ENCODE assay signal across 9 cellular contexts in the genomic region with DNA sequence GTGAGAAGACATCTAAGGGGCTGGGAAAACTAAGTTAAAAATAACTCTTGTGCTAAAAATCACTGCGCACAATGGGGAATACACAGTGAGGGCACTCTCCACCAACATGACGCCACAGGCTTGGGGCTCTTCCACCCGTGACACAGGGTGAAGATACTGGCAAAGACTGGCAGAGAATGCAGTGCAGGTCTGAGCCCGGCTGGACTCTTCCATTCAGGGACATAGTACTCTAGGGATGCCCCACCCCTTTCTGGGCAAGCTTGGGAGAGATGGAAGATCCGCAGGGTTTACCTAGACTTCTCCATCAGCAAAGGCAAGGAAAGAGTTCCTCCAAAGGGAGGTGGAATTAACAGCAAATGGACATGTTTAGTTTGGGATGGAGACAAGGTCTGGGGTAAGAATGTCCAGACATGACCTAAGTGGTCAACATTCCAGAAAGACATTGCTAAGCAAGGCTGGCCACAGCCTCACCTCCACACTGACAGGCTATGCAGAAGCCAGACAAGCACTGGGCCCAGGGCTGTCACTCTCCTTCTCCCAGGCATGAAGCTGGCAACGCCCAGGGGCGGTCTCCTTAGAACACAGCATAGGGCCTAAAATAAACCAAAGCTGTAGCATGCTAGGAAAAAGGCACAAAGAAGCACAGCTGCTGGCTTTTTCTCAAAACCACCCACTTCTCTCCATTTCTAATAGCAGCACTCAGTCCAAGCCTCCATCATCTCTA. TPM values are rescaled to one million over a fixed set of nuclear protein-coding genes. Genes with fewer than 3 reads are reported as not detected.
DNase-seq lines count a peak whose midpoint lies in the region; ATAC-seq, FAIRE-seq and TF ChIP-seq lines count a peak whose summit lies in the region.
"Had no signal": no experiment of that assay in that cellular context is flagged by ENCODE, and none has a peak within 500 bp of the region (broad histone marks: within the 10 kb centered on the region; RNA-seq: fewer than 3 reads in every experiment).

No MANE protein-coding gene starts in this region.

- no peak for ATAC-seq in CD8-positive, alpha-beta T cell
- ATAC-seq in left cardiac atrium (peak; percentile 65 to 78), psoas muscle (peak in 3 of 4 donors; percentile 18 to 39 (median 23)), GM21723 (IDR thresholded peaks at IDR 0.05; ENCODE audit: unreplicated experiment) (no peak)
- ATAC-seq: activated T-cell treated with anti-CD3 and anti-CD28 coated beads, Interleukin-2, amount 50 U/mL, for 72 hours had no signal

- H3K9ac ChIP-seq in astrocyte (ENCODE audit: low read length), result peak overlapping the region; percentile 17

- CTCF ChIA-PET in CD8-positive, alpha-beta T cell (lab: Charles Lee), result interaction anchor here (0.7 to 6.5 kb wide), 3 partner anchors 11 to 715 kb away, joined by 3 to 33 read pairs (median 3); no protein-coding TSS in a partner anchor

- peaks cover 61% of the 10 kb centered on the region for H3K4me1 Mint-ChIP-seq in CD8-positive, alpha-beta T cell (ENCODE audit: low read depth)
- H3K4me1 Mint-ChIP-seq in astrocyte (ENCODE audit: low read depth, unreplicated experiment), result peaks cover 51% of the 10 kb centered on the region
- H3K4me1 Mint-ChIP-seq in activated T-helper 2 cell treated with anti-CD3 and anti-CD28 coated beads, Interferon-gamma antibody, Interleukin-2, Interleukin-4, amounts not matched to agents 10 μg/mL and 5 μg/mL and 100 μg/mL, durations not matched to agents 14 hours and 24 hours and 36 hours (ENCODE audit: low read depth), result peaks cover 43% of the 10 kb centered on the region

- H4K20me1 ChIP-seq in astrocyte (ENCODE audit: insufficient read depth, low read length), result peaks cover 26% of the 10 kb centered on the region

- peak overlapping the region; percentile 52 for H3K4me2 ChIP-seq in astrocyte (ENCODE audit: low read length)

- H3K36me3 ChIP-seq in CD8-positive, alpha-beta T cell (ENCODE audit: insufficient read depth, low read length), result peaks cover 8% of the 10 kb centered on the region
- peaks cover 7% of the 10 kb centered on the region for H3K36me3 ChIP-seq in astrocyte (ENCODE audit: insufficient read depth, low read length)
- H3K36me3 ChIP-seq in psoas muscle (ENCODE audit: insufficient read depth in 1 of 2, low read depth in 1 of 2), result peaks cover 0 to 18% of the 10 kb centered on the region in 2 donors

- H3K27me3 ChIP-seq in CD8-positive, alpha-beta T cell (ENCODE audit: insufficient read depth, low read length), result no peaks in the 10 kb centered on the region
- H3K27me3 ChIP-seq in astrocyte (ENCODE audit: insufficient read depth, low read length), result no peaks in the 10 kb centered on the region
- no peaks in the 10 kb centered on the region for H3K27me3 ChIP-seq in psoas muscle (ENCODE audit: insufficient read depth in 3 of 3, low read length in 2 of 3)

- H3K27ac Mint-ChIP-seq in CD8-positive, alpha-beta T cell, result peak overlapping the region; percentile 4
- peak overlapping the region; percentile 95 for H3K27ac Mint-ChIP-seq in astrocyte (ENCODE audit: unreplicated experiment)
- H3K27ac Mint-ChIP-seq in activated T-helper 2 cell treated with anti-CD3 and anti-CD28 coated beads, Interferon-gamma antibody, Interleukin-2, Interleukin-4, amounts not matched to agents 10 μg/mL and 5 μg/mL and 100 μg/mL, durations not matched to agents 14 hours and 24 hours and 36 hours, result no peak overlapping the region
- H3K27ac Mint-ChIP-seq: activated T-cell treated with anti-CD3 and anti-CD28 coated beads, Interleukin-2, amount 50 U/mL, for 72 hours had no signal

- intact Hi-C loops in CD8-positive, alpha-beta T cell (cut with DNase I, micrococcal nuclease), result loop anchor here in 1 of 2 experiments (5.0 kb wide), 1 partner anchor 42 kb away; no protein-coding TSS in a partner anchor
- intact Hi-C loops in left cardiac atrium (cut with DNase I), result loop anchor here in 1 of 2 donors (10.0 kb wide), 1 partner anchor 110 kb away; the partner anchor contains the start of gene ADD3
- intact Hi-C loops in psoas muscle (cut with DNase I), result no loop called here
- intact Hi-C loops in activated T-helper 2 cell treated with anti-CD3 and anti-CD28 coated beads, Interferon-gamma antibody, Interleukin-2, Interleukin-4, amounts not matched to agents 10 μg/mL and 5 μg/mL and 100 μg/mL, durations not matched to agents 14 hours and 24 hours and 36 hours (cut with micrococcal nuclease), result no loop called here

- no peak for DNase-seq in CD8-positive, alpha-beta T cell
- DNase-seq in astrocyte (ENCODE audit: low read depth) (peak; percentile 92), left cardiac atrium (peak; percentile 82), psoas muscle (peak; percentile 69 to 71), HuH-7.5 (ENCODE audit: low spot score) (no peak), 8988T (no peak)
- no peak for DNase-seq in activated T-helper 2 cell treated with anti-CD3 and anti-CD28 coated beads, Interferon-gamma antibody, Interleukin-2, Interleukin-4, amounts not matched to agents 10 μg/mL and 5 μg/mL and 100 μg/mL, durations not matched to agents 14 hours and 24 hours and 36 hours (ENCODE audit: low spot score)
- DNase-seq: activated T-cell treated with anti-CD3 and anti-CD28 coated beads, Interleukin-2, amount 50 U/mL, for 72 hours had no signal

- H2AFZ ChIP-seq in astrocyte (ENCODE audit: low read depth, low read length), result no peak overlapping the region

- no peak overlapping the region for H3K4me3 ChIP-seq in CD8-positive, alpha-beta T cell (ENCODE audit: low read depth, low read length)
- no peak overlapping the region for H3K4me3 ChIP-seq in astrocyte (ENCODE audit: insufficient read depth, low read depth, low read length)
- peak overlapping the region; percentile 14 for H3K4me3 ChIP-seq in psoas muscle

- no peaks in the 10 kb centered on the region for H3K9me3 ChIP-seq in CD8-positive, alpha-beta T cell (ENCODE audit: low read length)
- H3K9me3 ChIP-seq in astrocyte (ENCODE audit: insufficient read depth, low read depth, low read length) (no peaks in the 10 kb centered on the region), psoas muscle (no peaks in the 10 kb centered on the region)

- peaks cover 43% of the 10 kb centered on the region for H3K79me2 ChIP-seq in astrocyte (ENCODE audit: insufficient read depth, low read length)

- no peak for FAIRE-seq in astrocyte (lab: Jason Lieb, UNC)

- no peak overlapping the region for H3K27ac ChIP-seq in CD8-positive, alpha-beta T cell (ENCODE audit: low read depth, low read length)
- H3K27ac ChIP-seq in astrocyte (ENCODE audit: low read depth, low read length), result peak overlapping the region; percentile 47
- H3K27ac ChIP-seq in psoas muscle, result peak overlapping the region; percentile 68

- 52 to 74% (median 55%) methylated on average over 7 of the region's 7 CpGs for WGBS in psoas muscle, 3 donors

- no peaks in the 10 kb centered on the region for H3K9me3 Mint-ChIP-seq in CD8-positive, alpha-beta T cell
- H3K9me3 Mint-ChIP-seq in astrocyte (ENCODE audit: unreplicated experiment), result no peaks in the 10 kb centered on the region
- no peaks in the 10 kb centered on the region for H3K9me3 Mint-ChIP-seq in activated T-helper 2 cell treated with anti-CD3 and anti-CD28 coated beads, Interferon-gamma antibody, Interleukin-2, Interleukin-4, amounts not matched to agents 10 μg/mL and 5 μg/mL and 100 μg/mL, durations not matched to agents 14 hours and 24 hours and 36 hours
- H3K9me3 Mint-ChIP-seq: activated T-cell treated with anti-CD3 and anti-CD28 coated beads, Interleukin-2, amount 50 U/mL, for 72 hours had no signal

- H3K36me3 Mint-ChIP-seq in CD8-positive, alpha-beta T cell, result peaks cover 69% of the 10 kb centered on the region
- peaks cover 34% of the 10 kb centered on the region for H3K36me3 Mint-ChIP-seq in astrocyte (ENCODE audit: low read depth, unreplicated experiment)
- H3K36me3 Mint-ChIP-seq in activated T-helper 2 cell treated with anti-CD3 and anti-CD28 coated beads, Interferon-gamma antibody, Interleukin-2, Interleukin-4, amounts not matched to agents 10 μg/mL and 5 μg/mL and 100 μg/mL, durations not matched to agents 14 hours and 24 hours and 36 hours (ENCODE audit: low read depth), result peaks cover 58% of the 10 kb centered on the region

- H3K4me3 Mint-ChIP-seq in CD8-positive, alpha-beta T cell, result no peak overlapping the region
- H3K4me3 Mint-ChIP-seq in astrocyte (ENCODE audit: unreplicated experiment), result no peak overlapping the region
- H3K4me3 Mint-ChIP-seq in activated T-helper 2 cell treated with anti-CD3 and anti-CD28 coated beads, Interferon-gamma antibody, Interleukin-2, Interleukin-4, amounts not matched to agents 10 μg/mL and 5 μg/mL and 100 μg/mL, durations not matched to agents 14 hours and 24 hours and 36 hours (ENCODE audit: low read depth), result no peak overlapping the region
- H3K4me3 Mint-ChIP-seq: activated T-cell treated with anti-CD3 and anti-CD28 coated beads, Interleukin-2, amount 50 U/mL, for 72 hours had no signal

- no peak for TF ChIP-seq CTCF in CD8-positive, alpha-beta T cell (IDR thresholded peaks at IDR 0.05)
- TF ChIP-seq CTCF in astrocyte (IDR thresholded peaks at IDR 0.05; ENCODE audit: insufficient read depth, low read depth, low read length), result no peak
- TF ChIP-seq CTCF in psoas muscle (IDR thresholded peaks at IDR 0.05), result no peak

- H3K27me3 Mint-ChIP-seq in CD8-positive, alpha-beta T cell (ENCODE audit: low read depth), result no peaks in the 10 kb centered on the region
- no peaks in the 10 kb centered on the region for H3K27me3 Mint-ChIP-seq in astrocyte (ENCODE audit: low read depth, unreplicated experiment)
- no peaks in the 10 kb centered on the region for H3K27me3 Mint-ChIP-seq in activated T-helper 2 cell treated with anti-CD3 and anti-CD28 coated beads, Interferon-gamma antibody, Interleukin-2, Interleukin-4, amounts not matched to agents 10 μg/mL and 5 μg/mL and 100 μg/mL, durations not matched to agents 14 hours and 24 hours and 36 hours (ENCODE audit: low read depth)

- peaks cover 9% of the 10 kb centered on the region for H3K4me1 ChIP-seq in CD8-positive, alpha-beta T cell (ENCODE audit: insufficient read depth, low read length)
- peaks cover 66% of the 10 kb centered on the region for H3K4me1 ChIP-seq in astrocyte (ENCODE audit: insufficient read depth, low read length)
- peaks cover 48% of the 10 kb centered on the region for H3K4me1 ChIP-seq in psoas muscle

- POLR2A ChIA-PET in CD8-positive, alpha-beta T cell (lab: Charles Lee), result interaction anchor here (0.8 kb wide), 1 partner anchor 16 kb away, joined by 3 read pairs; no protein-coding TSS in a partner anchor

RNA-seq across cellular contexts. Expression of gene XPNPEP1, which starts 28.1 kb away (rescaled TPM):
- total RNA-seq in CD8-positive, alpha-beta T cell, result 10 to 100 TPM; 50.4 to 54.7 TPM
- 100 and 104 TPM in 2 replicates for total RNA-seq in astrocyte
- total RNA-seq in left cardiac atrium, result 10 to 100 TPM; 36.3 to 40.7 TPM
- total RNA-seq in psoas muscle, result 10 to 100 TPM; 34.9 to 62.3 (median 43.8) TPM
- 10 to 100 TPM; 22.6 to 37.3 (median 29.1) TPM for polyA plus RNA-seq in psoas muscle
- 79.4 and 88.2 TPM in 2 replicates for total RNA-seq in activated T-helper 2 cell treated with anti-CD3 and anti-CD28 coated beads, Interferon-gamma antibody, Interleukin-2, Interleukin-4, amounts not matched to agents 10 μg/mL and 5 μg/mL and 100 μg/mL, durations not matched to agents 14 hours and 24 hours and 36 hours

Comparison
In these comparisons a context has a peak if more than half of its experiments do, and no peak if none do; other contexts are left out.
1. ATAC-seq: peak in left cardiac atrium (2 of 2) and psoas muscle (3 of 4); none in CD8-positive, alpha-beta T cell (single experiment) and GM21723 (single experiment).
2. DNase-seq: peak in astrocyte (single experiment), left cardiac atrium (single experiment) and psoas muscle (2 of 2); none in CD8-positive, alpha-beta T cell (0 of 7), HuH-7.5 (single experiment), activated T-helper 2 cell treated with anti-CD3 and anti-CD28 coated beads, Interferon-gamma antibody, Interleukin-2, Interleukin-4, amounts not matched to agents 10 μg/mL and 5 μg/mL and 100 μg/mL, durations not matched to agents 14 hours and 24 hours and 36 hours (single experiment) and 8988T (single experiment).